In the genomic region with DNA sequence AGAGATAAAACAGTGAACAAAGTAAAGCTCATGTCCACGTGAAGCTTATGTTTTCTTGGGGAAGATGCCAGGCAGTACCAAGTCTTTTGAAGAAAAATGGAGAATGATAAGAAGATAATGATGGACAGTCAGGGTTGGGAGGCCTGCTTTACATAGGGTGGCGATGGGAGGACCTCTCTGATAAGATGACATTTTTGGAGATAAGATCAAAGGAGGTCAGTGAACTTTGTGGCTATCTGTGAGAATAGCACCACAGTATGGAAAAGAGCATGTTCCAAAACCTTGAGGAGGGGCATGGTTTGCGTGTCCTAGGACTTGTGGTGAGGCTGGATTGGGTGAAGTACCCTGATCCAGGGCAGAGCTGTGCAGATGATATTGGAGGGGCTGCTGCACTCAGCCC, we compare ENCODE assay signal across 9 cellular contexts.
"Had no signal": no experiment of that assay in that cellular context is flagged by ENCODE, and none has a peak within 500 bp of the region (broad histone marks: within the 10 kb centered on the region; RNA-seq: fewer than 3 reads in every experiment).

No MANE protein-coding gene starts in this region.

- H3K4me1 ChIP-seq: HAP-1 had no signal

- H3K9ac ChIP-seq: KMS-11 had no signal

- ATAC-seq: GM23338, HCT116 had no signal

- FAIRE-seq: HTR-8/SVneo had no signal

- H3K4me3 Mint-ChIP-seq: GM23338, HFFc6, IgD-negative memory B cell had no signal

- H3K4me1 Mint-ChIP-seq: GM23338, IgD-negative memory B cell had no signal

- H3K27ac Mint-ChIP-seq: GM23338, HFFc6, IgD-negative memory B cell had no signal

- H3K9me3 ChIP-seq: HAP-1 had no signal

- DNase-seq: H7, HFFc6, KBM-7 had no signal

- H3K36me3 ChIP-seq: HAP-1 had no signal

- H3K27ac ChIP-seq: KMS-11 had no signal

- H3K9me3 Mint-ChIP-seq: HFFc6 had no signal

- H3K4me3 ChIP-seq: GM23338, HAP-1 had no signal

- H3K36me3 Mint-ChIP-seq: IgD-negative memory B cell had no signal
